1 cellular context compared by ENCODE assay signal in genomic region chr2:5696741-5697521, GRCh38.
TF ChIP-seq lines count a peak whose summit lies in the region.

No MANE protein-coding gene starts in this region.

TF ChIP-seq in SK-N-SH, 30 proteins besides CTCF, POLR2A, EP300 and RAD21 (continued from another document):
- TF ChIP-seq ZBTB33 (IDR thresholded peaks at IDR 0.05; ENCODE audit: borderline replicate concordance, low read depth) (no peak), MXI1 (IDR thresholded peaks at IDR 0.05; ENCODE audit: low read depth, low read length) (no peak; the same call in none of the 2 replicates), PBX3 (IDR thresholded peaks at IDR 0.05) (peak; percentile 11; the same call in 1 of the 2 replicates), ELF1 (IDR thresholded peaks at IDR 0.05) (no peak)
TF ChIP-seq in SK-N-SH: peak in this region for 5.
